20 cellular contexts compared by ENCODE assay signal in the genomic region with DNA sequence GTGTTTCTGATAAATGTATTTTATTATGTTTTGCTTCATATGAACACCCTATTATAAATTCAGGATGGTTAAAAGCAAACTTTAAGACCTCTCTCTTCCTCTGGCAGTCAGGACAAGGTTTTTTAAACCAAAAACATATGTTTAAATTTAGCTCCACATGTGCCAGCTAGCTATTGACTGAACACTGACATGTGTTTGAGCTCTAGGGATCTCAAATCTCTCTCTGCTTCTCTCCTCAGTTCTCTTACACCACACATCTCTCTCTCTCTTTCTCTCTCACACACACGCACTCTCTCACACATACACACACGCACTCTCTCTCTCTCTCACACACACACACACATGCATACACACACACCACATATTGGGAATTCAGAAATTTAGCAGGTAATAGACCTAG.
"Had no signal": no experiment of that assay in that cellular context is flagged by ENCODE, and none has a peak within 500 bp of the region (broad histone marks: within the 10 kb centered on the region; RNA-seq: fewer than 3 reads in every experiment).

No MANE protein-coding gene starts in this region.

- H3K27ac Mint-ChIP-seq: endodermal cell, natural killer cell had no signal

- H3K4me3 Mint-ChIP-seq: endodermal cell, natural killer cell, neural crest cell had no signal

- H3K4me1 ChIP-seq: colonic mucosa, right atrium auricular region, suprapubic skin, thyroid gland, upper lobe of left lung, uterus had no signal

- H3K27me3 ChIP-seq: colonic mucosa, hepatocyte, ovary, right atrium auricular region, suprapubic skin, thyroid gland, upper lobe of left lung, uterus had no signal

- H2AFZ ChIP-seq: hepatocyte had no signal

- H3K36me3 Mint-ChIP-seq: natural killer cell had no signal

- DNase-seq: colonic mucosa; dermis blood vessel endothelial cell; endodermal cell; erythroblast; head of caudate nucleus; kidney; natural killer cell; nucleus accumbens; ovary; small intestine; stimulated activated CD4-positive, alpha-beta T cell treated with anti-CD3 and anti-CD28 coated beads, Interleukin-2, amount 100 ng/mL, for 48 hours; stimulated activated naive CD8-positive, alpha-beta T cell treated with anti-CD3 and anti-CD28 coated beads, Interleukin-15, Interleukin-2, amounts not matched to agents 100 U/mL and 50 U/mL, for 24 hours; thyroid gland; upper lobe of left lung; uterus had no signal

- H3K27ac ChIP-seq: colonic mucosa, hepatocyte, ovary, right atrium auricular region, suprapubic skin, thyroid gland, upper lobe of left lung, uterus had no signal

- H3K9me3 ChIP-seq: colonic mucosa, ovary, right atrium auricular region, suprapubic skin, thyroid gland, upper lobe of left lung, uterus had no signal

- H3K4me1 Mint-ChIP-seq: endodermal cell, natural killer cell, neural crest cell had no signal

- FAIRE-seq: endothelial cell of umbilical vein, kidney, small intestine had no signal

- H3K4me2 ChIP-seq: hepatocyte had no signal

- H3K4me3 ChIP-seq: colonic mucosa, hepatocyte, ovary, right atrium auricular region, suprapubic skin, thyroid gland, upper lobe of left lung, uterus had no signal

- H3K9me3 Mint-ChIP-seq: endodermal cell, natural killer cell, neural crest cell had no signal

- H3K79me2 ChIP-seq: hepatocyte had no signal

- ATAC-seq: natural killer cell; stimulated activated naive CD8-positive, alpha-beta T cell treated with anti-CD3 and anti-CD28 coated beads, Interleukin-15, Interleukin-2, amounts not matched to agents 100 U/mL and 50 U/mL, for 24 hours had no signal

- H3K36me3 ChIP-seq: colonic mucosa, ovary, right atrium auricular region, suprapubic skin, thyroid gland, upper lobe of left lung, uterus had no signal
